1 cellular context compared by ENCODE assay signal in genomic region chr11:66467034-66467659, GRCh38.
TF ChIP-seq lines count a peak whose summit lies in the region.

No MANE protein-coding gene starts in this region.

TF ChIP-seq in neural cell, 6 proteins besides CTCF, POLR2A, EP300 and RAD21 (continued from another document):
- TF ChIP-seq REST (IDR thresholded peaks at IDR 0.05; ENCODE audit: borderline replicate concordance) (no peak), POLR2AphosphoS5 (IDR thresholded peaks at IDR 0.05) (peak; percentile 42), MXI1 (conservative IDR thresholded peaks at IDR 0.05; ENCODE audit: poor library complexity, severe bottlenecking) (peak; percentile 29), EZH2 (IDR thresholded peaks at IDR 0.05; ENCODE audit: borderline replicate concordance, insufficient read depth, low read length, poor library complexity, severe bottlenecking) (no peak)
